Comparison of ENCODE assay signal across 35 cellular contexts in genomic region chr7:112581529-112581928, GRCh38.
"Had no signal": no experiment of that assay in that cellular context is flagged by ENCODE, and none has a peak within 500 bp of the region (broad histone marks: within the 10 kb centered on the region; RNA-seq: fewer than 3 reads in every experiment).

No MANE protein-coding gene starts in this region.

- H3K27me3 Mint-ChIP-seq: activated naive CD4-positive, alpha-beta T cell treated with anti-CD3 and anti-CD28 coated beads, Interleukin-2, amount 10 ng/mL, durations not matched to agents 7 days and 5 days had no signal

- H3K4me3 Mint-ChIP-seq: activated B cell treated with CpG ODN at 0.5 μM for 24 hours; activated CD4-positive, alpha-beta memory T cell treated with anti-CD3 and anti-CD28 coated beads, Interleukin-2, amount 10 ng/mL, durations not matched to agents 7 days and 5 days; activated CD4-positive, alpha-beta T cell treated with anti-CD3 and anti-CD28 coated beads, Interleukin-2, amount 10 ng/mL, durations not matched to agents 7 days and 5 days; activated CD8-positive, alpha-beta memory T cell treated with anti-CD3 and anti-CD28 coated beads, Interleukin-2, amount 10 ng/mL, durations not matched to agents 7 days and 5 days; activated CD8-positive, alpha-beta T cell treated with anti-CD3 and anti-CD28 coated beads, Interleukin-2, amount 10 ng/mL, durations not matched to agents 7 days and 5 days; activated naive CD4-positive, alpha-beta T cell treated with anti-CD3 and anti-CD28 coated beads, Interleukin-2, amount 10 ng/mL, durations not matched to agents 7 days and 5 days; activated naive CD4-positive, alpha-beta T cell treated with anti-CD3 and anti-CD28 coated beads, Interleukin-2, amount 50 U/mL, for 24 hours; activated naive CD8-positive, alpha-beta T cell treated with anti-CD3 and anti-CD28 coated beads for 36 hours; activated T-cell treated with anti-CD3 and anti-CD28 coated beads, Interleukin-2, amount 50 U/mL, for 24 hours; central memory CD8-positive, alpha-beta T cell; T-helper 1 cell treated with Interleukin-12 subunit alpha and Interleukin-12 subunit beta and Interleukin-4 antibody, amounts not matched to agents 30 μg/mL and 1 μg/mL, for 36 hours; T-helper 2 cell treated with Interferon-gamma antibody and Interleukin-4, amounts not matched to agents 5 μg/mL and 100 μg/mL, for 36 hours had no signal

- H3K4me1 Mint-ChIP-seq: activated B cell treated with CpG ODN at 0.5 μM for 24 hours; activated CD4-positive, alpha-beta memory T cell treated with anti-CD3 and anti-CD28 coated beads, Interleukin-2, amount 10 ng/mL, durations not matched to agents 7 days and 5 days; activated CD4-positive, alpha-beta T cell treated with anti-CD3 and anti-CD28 coated beads, Interleukin-2, amount 10 ng/mL, durations not matched to agents 7 days and 5 days; activated CD8-positive, alpha-beta memory T cell treated with anti-CD3 and anti-CD28 coated beads, Interleukin-2, amount 10 ng/mL, durations not matched to agents 7 days and 5 days; activated naive CD4-positive, alpha-beta T cell treated with anti-CD3 and anti-CD28 coated beads, Interleukin-2, amount 10 ng/mL, durations not matched to agents 7 days and 5 days; activated naive CD4-positive, alpha-beta T cell treated with anti-CD3 and anti-CD28 coated beads, Interleukin-2, amount 50 U/mL, for 24 hours; activated naive CD8-positive, alpha-beta T cell treated with anti-CD3 and anti-CD28 coated beads for 36 hours; central memory CD8-positive, alpha-beta T cell had no signal

- H3K9me3 Mint-ChIP-seq: activated CD4-positive, alpha-beta memory T cell treated with anti-CD3 and anti-CD28 coated beads, Interleukin-2, amount 10 ng/mL, durations not matched to agents 7 days and 5 days; activated CD4-positive, alpha-beta T cell treated with anti-CD3 and anti-CD28 coated beads, Interleukin-2, amount 10 ng/mL, durations not matched to agents 7 days and 5 days; activated naive CD4-positive, alpha-beta T cell treated with anti-CD3 and anti-CD28 coated beads, Interleukin-2, amount 10 ng/mL, durations not matched to agents 7 days and 5 days; activated naive CD4-positive, alpha-beta T cell treated with anti-CD3 and anti-CD28 coated beads, Interleukin-2, amount 50 U/mL, for 24 hours; activated T-cell treated with anti-CD3 and anti-CD28 coated beads, Interleukin-2, amount 50 U/mL, for 24 hours; central memory CD8-positive, alpha-beta T cell had no signal

- DNase-seq: activated B cell treated with CpG ODN at 0.5 μM for 24 hours; activated CD4-positive, alpha-beta memory T cell treated with anti-CD3 and anti-CD28 coated beads, Interleukin-2, amount 10 ng/mL, durations not matched to agents 7 days and 5 days; activated CD4-positive, alpha-beta T cell treated with anti-CD3 and anti-CD28 coated beads for 4 hours; activated CD4-positive, alpha-beta T cell treated with anti-CD3 and anti-CD28 coated beads, Interleukin-2, amount 10 ng/mL, durations not matched to agents 7 days and 5 days; activated CD4-positive, alpha-beta T cell treated with anti-CD3 and anti-CD28 coated beads, Interleukin-2, amount 50 U/mL, for 48 hours; activated CD4-positive, CD25-positive, alpha-beta regulatory T cell treated with anti-CD3 and anti-CD28 coated beads, Interleukin-2, amount 50 U/mL, for 72 hours; activated CD8-positive, alpha-beta memory T cell treated with anti-CD3 and anti-CD28 coated beads for 24 hours; activated CD8-positive, alpha-beta memory T cell treated with anti-CD3 and anti-CD28 coated beads, Interleukin-2, amount 10 ng/mL, durations not matched to agents 7 days and 5 days; activated CD8-positive, alpha-beta memory T cell treated with anti-CD3 and anti-CD28 coated beads, Interleukin-2, amount 50 U/mL, for 48 hours; activated CD8-positive, alpha-beta T cell treated with anti-CD3 and anti-CD28 coated beads, Interleukin-2, amount 10 ng/mL, durations not matched to agents 7 days and 5 days; activated effector memory CD4-positive, alpha-beta T cell treated with Interleukin-2 at 50 U/mL for 16 hours; activated gamma-delta T cell; activated naive CD4-positive, alpha-beta T cell treated with anti-CD3 and anti-CD28 coated beads, Interleukin-2, amount 10 ng/mL, durations not matched to agents 7 days and 5 days; activated naive CD4-positive, alpha-beta T cell treated with Interleukin-2 at 50 U/mL for 16 hours; activated naive CD8-positive, alpha-beta T cell treated with anti-CD3 and anti-CD28 coated beads for 36 hours; activated T-cell treated with anti-CD3 and anti-CD28 coated beads, Interleukin-2, amount 50 U/mL, for 24 hours; activated T-cell treated with anti-CD3 and anti-CD28 coated beads, Interleukin-2, amount 50 U/mL, for 48 hours; adrenal gland; amniotic stem cell; aorta; body of pancreas; brain microvascular endothelial cell; caudate nucleus; cerebellar nuclear complex; SW 1271; T-helper 1 cell; T-helper 2 cell; T-helper 9 cell had no signal

- H3K36me3 Mint-ChIP-seq: activated CD8-positive, alpha-beta memory T cell treated with anti-CD3 and anti-CD28 coated beads, Interleukin-2, amount 10 ng/mL, durations not matched to agents 7 days and 5 days; activated naive CD4-positive, alpha-beta T cell treated with anti-CD3 and anti-CD28 coated beads, Interleukin-2, amount 10 ng/mL, durations not matched to agents 7 days and 5 days; activated naive CD4-positive, alpha-beta T cell treated with anti-CD3 and anti-CD28 coated beads, Interleukin-2, amount 50 U/mL, for 24 hours; activated naive CD8-positive, alpha-beta T cell treated with anti-CD3 and anti-CD28 coated beads for 36 hours had no signal

- H3K27me3 ChIP-seq: adrenal gland, body of pancreas, brain microvascular endothelial cell, breast epithelium had no signal

- H3K27ac Mint-ChIP-seq: activated B cell treated with CpG ODN at 0.5 μM for 24 hours; activated CD4-positive, alpha-beta memory T cell treated with anti-CD3 and anti-CD28 coated beads, Interleukin-2, amount 10 ng/mL, durations not matched to agents 7 days and 5 days; activated CD4-positive, alpha-beta T cell treated with anti-CD3 and anti-CD28 coated beads, Interleukin-2, amount 10 ng/mL, durations not matched to agents 7 days and 5 days; activated CD8-positive, alpha-beta memory T cell treated with anti-CD3 and anti-CD28 coated beads, Interleukin-2, amount 10 ng/mL, durations not matched to agents 7 days and 5 days; activated CD8-positive, alpha-beta T cell treated with anti-CD3 and anti-CD28 coated beads, Interleukin-2, amount 10 ng/mL, durations not matched to agents 7 days and 5 days; activated naive CD4-positive, alpha-beta T cell treated with anti-CD3 and anti-CD28 coated beads, Interleukin-2, amount 10 ng/mL, durations not matched to agents 7 days and 5 days; activated naive CD4-positive, alpha-beta T cell treated with anti-CD3 and anti-CD28 coated beads, Interleukin-2, amount 50 U/mL, for 24 hours; activated naive CD8-positive, alpha-beta T cell treated with anti-CD3 and anti-CD28 coated beads for 36 hours; activated T-cell treated with anti-CD3 and anti-CD28 coated beads, Interleukin-2, amount 50 U/mL, for 24 hours; activated T-helper 2 cell treated with anti-CD3 and anti-CD28 coated beads, Interferon-gamma antibody, Interleukin-2, Interleukin-4, amounts not matched to agents 10 μg/mL and 5 μg/mL and 100 μg/mL, durations not matched to agents 14 hours and 24 hours and 36 hours; T-helper 1 cell treated with Interleukin-12 subunit alpha and Interleukin-12 subunit beta and Interleukin-4 antibody, amounts not matched to agents 30 μg/mL and 1 μg/mL, for 36 hours; T-helper 2 cell treated with Interferon-gamma antibody and Interleukin-4, amounts not matched to agents 5 μg/mL and 100 μg/mL, for 36 hours had no signal

- H3K4me1 ChIP-seq: adrenal gland, body of pancreas, breast epithelium had no signal

- H3K36me3 ChIP-seq: adrenal gland, brain microvascular endothelial cell, breast epithelium had no signal

- H3K9me3 ChIP-seq: adrenal gland, body of pancreas, breast epithelium had no signal

- ATAC-seq: activated CD8-positive, alpha-beta memory T cell treated with anti-CD3 and anti-CD28 coated beads, Interleukin-2, amount 10 ng/mL, durations not matched to agents 7 days and 5 days; activated CD8-positive, alpha-beta T cell treated with anti-CD3 and anti-CD28 coated beads, Interleukin-2, amount 10 ng/mL, durations not matched to agents 7 days and 5 days; body of pancreas had no signal

- H3K4me3 ChIP-seq: adrenal gland, body of pancreas, breast epithelium had no signal

- H3K27ac ChIP-seq: adrenal gland, body of pancreas, brain microvascular endothelial cell, breast epithelium, VCaP had no signal
